In the genomic region with DNA sequence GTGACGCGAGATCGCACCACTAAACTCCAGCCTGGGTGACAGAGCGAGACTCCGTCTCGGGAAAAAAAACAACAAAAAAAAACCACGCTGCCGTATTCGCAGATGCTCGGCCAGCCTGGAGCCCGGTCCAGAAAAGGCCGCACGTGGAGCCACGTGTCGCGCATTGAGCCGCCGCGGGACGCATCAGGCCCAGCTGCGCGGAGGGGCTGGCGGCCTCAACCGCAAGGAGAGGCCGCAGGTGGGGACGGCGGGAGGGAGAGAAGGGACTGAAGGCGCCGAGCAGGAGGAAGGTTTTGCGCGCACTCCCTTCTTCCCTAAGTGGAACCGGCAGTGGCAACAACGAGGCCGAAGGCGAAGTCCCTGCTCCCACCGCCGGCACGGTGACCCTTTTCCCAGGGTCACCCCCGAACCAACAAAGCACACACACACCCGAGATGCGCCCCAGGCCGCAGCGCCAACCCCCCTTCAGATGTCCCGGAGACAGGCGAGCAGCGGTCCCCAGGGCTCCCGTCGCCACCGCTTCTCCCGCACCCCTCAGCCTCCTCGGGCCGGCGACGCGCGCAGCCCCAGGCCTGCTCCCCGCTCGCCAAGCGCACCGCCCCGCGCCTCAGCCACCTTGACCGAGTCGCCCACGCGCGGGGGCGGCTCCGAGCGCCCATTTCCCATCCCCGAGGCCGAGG, we compare ENCODE assay signal across 3 cellular contexts.
TF ChIP-seq lines count a peak whose summit lies in the region.

No MANE protein-coding gene starts in this region.

TF ChIP-seq in SK-N-SH, 30 proteins besides CTCF, POLR2A, EP300 and RAD21 (continued from another document):
- TF ChIP-seq, protein P1, sequence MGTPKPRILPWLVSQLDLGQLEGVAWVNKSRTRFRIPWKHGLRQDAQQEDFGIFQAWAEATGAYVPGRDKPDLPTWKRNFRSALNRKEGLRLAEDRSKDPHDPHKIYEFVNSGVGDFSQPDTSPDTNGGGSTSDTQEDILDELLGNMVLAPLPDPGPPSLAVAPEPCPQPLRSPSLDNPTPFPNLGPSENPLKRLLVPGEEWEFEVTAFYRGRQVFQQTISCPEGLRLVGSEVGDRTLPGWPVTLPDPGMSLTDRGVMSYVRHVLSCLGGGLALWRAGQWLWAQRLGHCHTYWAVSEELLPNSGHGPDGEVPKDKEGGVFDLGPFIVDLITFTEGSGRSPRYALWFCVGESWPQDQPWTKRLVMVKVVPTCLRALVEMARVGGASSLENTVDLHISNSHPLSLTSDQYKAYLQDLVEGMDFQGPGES (IDR thresholded peaks at IDR 0.05; ENCODE audit: low read depth, low read length) = no peak
- TF ChIP-seq, protein P2, sequence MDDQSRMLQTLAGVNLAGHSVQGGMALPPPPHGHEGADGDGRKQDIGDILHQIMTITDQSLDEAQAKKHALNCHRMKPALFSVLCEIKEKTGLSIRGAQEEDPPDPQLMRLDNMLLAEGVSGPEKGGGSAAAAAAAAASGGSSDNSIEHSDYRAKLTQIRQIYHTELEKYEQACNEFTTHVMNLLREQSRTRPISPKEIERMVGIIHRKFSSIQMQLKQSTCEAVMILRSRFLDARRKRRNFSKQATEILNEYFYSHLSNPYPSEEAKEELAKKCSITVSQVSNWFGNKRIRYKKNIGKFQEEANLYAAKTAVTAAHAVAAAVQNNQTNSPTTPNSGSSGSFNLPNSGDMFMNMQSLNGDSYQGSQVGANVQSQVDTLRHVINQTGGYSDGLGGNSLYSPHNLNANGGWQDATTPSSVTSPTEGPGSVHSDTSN (IDR thresholded peaks at IDR 0.05) = no peak
- no peak for TF ChIP-seq YY1 (IDR thresholded peaks at IDR 0.05; ENCODE audit: low read depth)
- no peak for TF ChIP-seq RXRA (IDR thresholded peaks at IDR 0.05; ENCODE audit: borderline replicate concordance, low read depth)
- TF ChIP-seq RCOR1 (IDR thresholded peaks at IDR 0.05; ENCODE audit: low read length) = no peak

TF ChIP-seq in SK-N-SH treated with all-trans-retinoic acid at 6 μM for 48 hours, 23 proteins besides CTCF, POLR2A, EP300 and RAD21 (continued from another document):
- TF ChIP-seq ISL1 (CRISPR knock-in tag; IDR thresholded peaks at IDR 0.05) (no peak), ESRRG (CRISPR knock-in tag; IDR thresholded peaks at IDR 0.05) (no peak), TOX (CRISPR knock-in tag; IDR thresholded peaks at IDR 0.05; ENCODE audit: borderline replicate concordance) (no peak), ZC3H10 (CRISPR knock-in tag; IDR thresholded peaks at IDR 0.05) (no peak), TCF4 (CRISPR knock-in tag; IDR thresholded peaks at IDR 0.05; ENCODE audit: borderline replicate concordance) (no peak), ZFP30 (CRISPR knock-in tag; IDR thresholded peaks at IDR 0.05) (no peak), SNAI2 (CRISPR knock-in tag; IDR thresholded peaks at IDR 0.05) (no peak), BACH2 (CRISPR knock-in tag; IDR thresholded peaks at IDR 0.05; ENCODE audit: borderline replicate concordance) (no peak), GLIS3 (CRISPR knock-in tag; IDR thresholded peaks at IDR 0.05) (no peak), PPARA (CRISPR knock-in tag; IDR thresholded peaks at IDR 0.05; ENCODE audit: borderline replicate concordance) (no peak)
- TF ChIP-seq, protein P3, sequence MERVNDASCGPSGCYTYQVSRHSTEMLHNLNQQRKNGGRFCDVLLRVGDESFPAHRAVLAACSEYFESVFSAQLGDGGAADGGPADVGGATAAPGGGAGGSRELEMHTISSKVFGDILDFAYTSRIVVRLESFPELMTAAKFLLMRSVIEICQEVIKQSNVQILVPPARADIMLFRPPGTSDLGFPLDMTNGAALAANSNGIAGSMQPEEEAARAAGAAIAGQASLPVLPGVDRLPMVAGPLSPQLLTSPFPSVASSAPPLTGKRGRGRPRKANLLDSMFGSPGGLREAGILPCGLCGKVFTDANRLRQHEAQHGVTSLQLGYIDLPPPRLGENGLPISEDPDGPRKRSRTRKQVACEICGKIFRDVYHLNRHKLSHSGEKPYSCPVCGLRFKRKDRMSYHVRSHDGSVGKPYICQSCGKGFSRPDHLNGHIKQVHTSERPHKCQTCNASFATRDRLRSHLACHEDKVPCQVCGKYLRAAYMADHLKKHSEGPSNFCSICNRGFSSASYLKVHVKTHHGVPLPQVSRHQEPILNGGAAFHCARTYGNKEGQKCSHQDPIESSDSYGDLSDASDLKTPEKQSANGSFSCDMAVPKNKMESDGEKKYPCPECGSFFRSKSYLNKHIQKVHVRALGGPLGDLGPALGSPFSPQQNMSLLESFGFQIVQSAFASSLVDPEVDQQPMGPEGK (CRISPR knock-in tag; IDR thresholded peaks at IDR 0.05; ENCODE audit: borderline replicate concordance) = no peak
- TF ChIP-seq, protein P4, sequence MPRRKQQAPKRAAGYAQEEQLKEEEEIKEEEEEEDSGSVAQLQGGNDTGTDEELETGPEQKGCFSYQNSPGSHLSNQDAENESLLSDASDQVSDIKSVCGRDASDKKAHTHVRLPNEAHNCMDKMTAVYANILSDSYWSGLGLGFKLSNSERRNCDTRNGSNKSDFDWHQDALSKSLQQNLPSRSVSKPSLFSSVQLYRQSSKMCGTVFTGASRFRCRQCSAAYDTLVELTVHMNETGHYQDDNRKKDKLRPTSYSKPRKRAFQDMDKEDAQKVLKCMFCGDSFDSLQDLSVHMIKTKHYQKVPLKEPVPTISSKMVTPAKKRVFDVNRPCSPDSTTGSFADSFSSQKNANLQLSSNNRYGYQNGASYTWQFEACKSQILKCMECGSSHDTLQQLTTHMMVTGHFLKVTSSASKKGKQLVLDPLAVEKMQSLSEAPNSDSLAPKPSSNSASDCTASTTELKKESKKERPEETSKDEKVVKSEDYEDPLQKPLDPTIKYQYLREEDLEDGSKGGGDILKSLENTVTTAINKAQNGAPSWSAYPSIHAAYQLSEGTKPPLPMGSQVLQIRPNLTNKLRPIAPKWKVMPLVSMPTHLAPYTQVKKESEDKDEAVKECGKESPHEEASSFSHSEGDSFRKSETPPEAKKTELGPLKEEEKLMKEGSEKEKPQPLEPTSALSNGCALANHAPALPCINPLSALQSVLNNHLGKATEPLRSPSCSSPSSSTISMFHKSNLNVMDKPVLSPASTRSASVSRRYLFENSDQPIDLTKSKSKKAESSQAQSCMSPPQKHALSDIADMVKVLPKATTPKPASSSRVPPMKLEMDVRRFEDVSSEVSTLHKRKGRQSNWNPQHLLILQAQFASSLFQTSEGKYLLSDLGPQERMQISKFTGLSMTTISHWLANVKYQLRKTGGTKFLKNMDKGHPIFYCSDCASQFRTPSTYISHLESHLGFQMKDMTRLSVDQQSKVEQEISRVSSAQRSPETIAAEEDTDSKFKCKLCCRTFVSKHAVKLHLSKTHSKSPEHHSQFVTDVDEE (CRISPR knock-in tag; IDR thresholded peaks at IDR 0.05) = no peak
- TF ChIP-seq, protein P5, sequence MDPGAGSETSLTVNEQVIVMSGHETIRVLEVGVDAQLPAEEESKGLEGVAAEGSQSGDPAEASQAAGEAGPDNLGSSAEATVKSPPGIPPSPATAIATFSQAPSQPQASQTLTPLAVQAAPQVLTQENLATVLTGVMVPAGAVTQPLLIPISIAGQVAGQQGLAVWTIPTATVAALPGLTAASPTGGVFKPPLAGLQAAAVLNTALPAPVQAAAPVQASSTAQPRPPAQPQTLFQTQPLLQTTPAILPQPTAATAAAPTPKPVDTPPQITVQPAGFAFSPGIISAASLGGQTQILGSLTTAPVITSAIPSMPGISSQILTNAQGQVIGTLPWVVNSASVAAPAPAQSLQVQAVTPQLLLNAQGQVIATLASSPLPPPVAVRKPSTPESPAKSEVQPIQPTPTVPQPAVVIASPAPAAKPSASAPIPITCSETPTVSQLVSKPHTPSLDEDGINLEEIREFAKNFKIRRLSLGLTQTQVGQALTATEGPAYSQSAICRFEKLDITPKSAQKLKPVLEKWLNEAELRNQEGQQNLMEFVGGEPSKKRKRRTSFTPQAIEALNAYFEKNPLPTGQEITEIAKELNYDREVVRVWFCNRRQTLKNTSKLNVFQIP (CRISPR knock-in tag; IDR thresholded peaks at IDR 0.05; ENCODE audit: borderline replicate concordance, low read depth) = no peak

TF ChIP-seq in HEK293T, 16 proteins besides CTCF, POLR2A, EP300 and RAD21 (continued from another document):
- TF ChIP-seq FOXK2 (IDR thresholded peaks at IDR 0.05) (no peak), SP1 (IDR thresholded peaks at IDR 0.05) (no peak), ARNT (IDR thresholded peaks at IDR 0.05) (no peak), HDGF (IDR thresholded peaks at IDR 0.05; ENCODE audit: borderline replicate concordance) (no peak), SUZ12 (IDR thresholded peaks at IDR 0.05) (no peak), FOXA1 (IDR thresholded peaks at IDR 0.05) (no peak)
